8 cellular contexts compared by ENCODE assay signal in genomic region chr1:67126974-67127373, GRCh38. TPM values are rescaled to one million over a fixed set of nuclear protein-coding genes. Genes with fewer than 3 reads are reported as not detected.
"Had no signal": no experiment of that assay in that cellular context is flagged by ENCODE, and none has a peak within 500 bp of the region (broad histone marks: within the 10 kb centered on the region; RNA-seq: fewer than 3 reads in every experiment).

No MANE protein-coding gene starts in this region.

- H3K4me3 ChIP-seq: GM23338 had no signal

- DNase-seq: H9, HCEC 1CT, IMR-90 had no signal

- FAIRE-seq: H1, H54, HTR-8/SVneo had no signal

RNA-seq across cellular contexts. Expression of gene C1orf141, which starts 7.8 kb away (rescaled TPM):
- total RNA-seq: GM23338, H1, H9, HT-29, IMR-90 had no signal
- polyA plus RNA-seq: GM23338, H1, IMR-90 had no signal

RNA-seq across cellular contexts. Expression of gene IL23R, which starts 39.3 kb away (rescaled TPM):
- total RNA-seq: GM23338, H1, H9, HT-29, IMR-90 had no signal
- polyA plus RNA-seq: GM23338, H1, IMR-90 had no signal
